In genomic region chr14:61655777-61656176, GRCh38 we compare ENCODE assay signal across 1 cellular context.
TF ChIP-seq lines count a peak whose summit lies in the region.

No MANE protein-coding gene starts in this region.

TF ChIP-seq in H1, 55 proteins besides CTCF, POLR2A, EP300 and RAD21:
- TF ChIP-seq KDM1A (IDR thresholded peaks at IDR 0.05; ENCODE audit: borderline replicate concordance, low read length) (0 out of 2 replicates have a peak, but pooled peaks have one; percentile 29), SIX5 (IDR thresholded peaks at IDR 0.05; ENCODE audit: low read depth, low read length) (no peak), SP1 (IDR thresholded peaks at IDR 0.05; ENCODE audit: low read depth, low read length) (no peak), BCL11A (IDR thresholded peaks at IDR 0.05; ENCODE audit: low read depth in 2 of 2, low read length in 2 of 2) (no peak), SIRT6 (IDR thresholded peaks at IDR 0.05; ENCODE audit: low read length) (no peak), PHF8 (conservative IDR thresholded peaks at IDR 0.05; ENCODE audit: low read depth, low read length) (no peak)
